8 cellular contexts compared by ENCODE assay signal in the genomic region with DNA sequence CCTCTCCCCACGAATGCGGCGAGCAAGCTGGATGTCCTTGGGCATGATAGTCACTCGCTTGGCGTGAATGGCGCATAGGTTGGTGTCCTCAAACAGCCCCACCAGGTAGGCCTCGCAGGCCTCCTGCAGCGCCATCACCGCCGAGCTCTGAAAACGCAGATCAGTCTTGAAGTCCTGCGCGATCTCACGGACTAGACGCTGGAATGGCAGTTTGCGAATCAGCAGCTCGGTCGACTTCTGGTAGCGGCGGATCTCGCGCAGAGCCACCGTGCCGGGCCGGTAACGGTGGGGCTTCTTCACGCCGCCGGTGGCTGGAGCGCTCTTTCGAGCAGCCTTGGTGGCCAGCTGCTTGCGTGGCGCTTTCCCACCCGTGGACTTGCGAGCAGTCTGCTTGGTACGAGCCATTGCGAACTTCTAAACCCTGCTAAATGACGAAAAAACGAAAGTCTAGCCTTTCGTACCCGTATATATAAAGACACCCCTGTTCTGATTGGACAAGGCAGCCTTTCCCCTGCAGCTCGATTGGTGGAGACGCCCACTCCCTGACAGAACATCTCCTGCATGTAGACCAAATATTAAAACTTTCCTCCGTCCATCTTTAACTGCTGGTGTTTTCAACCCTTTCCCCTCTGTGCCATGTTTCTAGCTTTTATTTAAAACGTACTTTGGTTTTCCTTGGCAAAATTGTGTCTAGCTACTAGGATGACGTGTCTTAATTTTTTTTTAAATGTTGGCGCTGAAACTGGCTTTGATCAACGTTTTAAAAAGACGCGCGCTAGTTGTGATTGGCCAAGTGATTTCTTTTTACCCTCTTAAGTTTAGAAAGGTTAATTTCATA.
A peak's percentile ranks its signal among the peaks of the same experiment; 100 is the strongest.
DNase-seq lines count a peak whose midpoint lies in the region; ATAC-seq lines count a peak whose summit lies in the region.

No MANE protein-coding gene starts in this region.

- peak overlapping the region; percentile 99 for H3K27ac Mint-ChIP-seq in dendritic cell treated with granulocyte-macrophage colony-stimulating factor and Interleukin-4, amounts not matched to agents 40 ng/mL and 50 ng/mL, for 4 days

- H3K27me3 Mint-ChIP-seq in dendritic cell treated with granulocyte-macrophage colony-stimulating factor and Interleukin-4, amounts not matched to agents 40 ng/mL and 50 ng/mL, for 4 days, result no peaks in the 10 kb centered on the region

- H3K9me3 Mint-ChIP-seq in dendritic cell treated with granulocyte-macrophage colony-stimulating factor and Interleukin-4, amounts not matched to agents 40 ng/mL and 50 ng/mL, for 4 days, result no peaks in the 10 kb centered on the region

- DNase-seq in AG08395 (ENCODE audit: low spot score) (peak; percentile 91), NCI-H226 (peak; percentile 84), left lobe of liver (ENCODE audit: low spot score) (peak; percentile 72)
- peak; percentile 68 for DNase-seq in activated CD4-positive, alpha-beta T cell treated with anti-CD3 and anti-CD28 coated beads for 1 hour
- DNase-seq in stimulated activated CD4-positive, alpha-beta T cell treated with anti-CD3 and anti-CD28 coated beads, Interleukin-2, amount 100 ng/mL, for 48 hours, result peak; percentile 63 to 65

- peak overlapping the region; percentile 84 for H3K4me3 Mint-ChIP-seq in dendritic cell treated with granulocyte-macrophage colony-stimulating factor and Interleukin-4, amounts not matched to agents 40 ng/mL and 50 ng/mL, for 4 days

- intact Hi-C loops in dendritic cell treated with granulocyte-macrophage colony-stimulating factor and Interleukin-4, amounts not matched to agents 40 ng/mL and 50 ng/mL, for 4 days (cut with micrococcal nuclease), result no loop called here

- ATAC-seq in GM18858 (IDR thresholded peaks at IDR 0.05; ENCODE audit: unreplicated experiment), result peak; percentile 25
- ATAC-seq in HG03135 (IDR thresholded peaks at IDR 0.05; ENCODE audit: unreplicated experiment), result peak; percentile 40
- ATAC-seq in left lobe of liver, result peak; percentile 53

- H3K36me3 Mint-ChIP-seq in dendritic cell treated with granulocyte-macrophage colony-stimulating factor and Interleukin-4, amounts not matched to agents 40 ng/mL and 50 ng/mL, for 4 days (ENCODE audit: low read depth), result peaks cover 20% of the 10 kb centered on the region

- H3K4me1 Mint-ChIP-seq in dendritic cell treated with granulocyte-macrophage colony-stimulating factor and Interleukin-4, amounts not matched to agents 40 ng/mL and 50 ng/mL, for 4 days (ENCODE audit: low read depth), result peaks cover 20% of the 10 kb centered on the region

Comparison
In these comparisons a context has a peak if more than half of its experiments do, and no peak if none do; other contexts are left out.
1. Peak in every context shown above with its lines: DNase-seq and ATAC-seq.